In genomic region chr1:58539553-58539952, GRCh38 we compare ENCODE assay signal across 1 cellular context.
TF ChIP-seq lines count a peak whose summit lies in the region.

No MANE protein-coding gene starts in this region.

TF ChIP-seq in IMR-90, 13 proteins besides CTCF, POLR2A, EP300 and RAD21:
- peak; percentile 84 for TF ChIP-seq CEBPB (IDR thresholded peaks at IDR 0.05; ENCODE audit: low read depth, low read length)
- no peak for TF ChIP-seq RFX5 (IDR thresholded peaks at IDR 0.05; ENCODE audit: low read depth, low read length)
